ENCODE assay signal across 19 cellular contexts in the genomic region with DNA sequence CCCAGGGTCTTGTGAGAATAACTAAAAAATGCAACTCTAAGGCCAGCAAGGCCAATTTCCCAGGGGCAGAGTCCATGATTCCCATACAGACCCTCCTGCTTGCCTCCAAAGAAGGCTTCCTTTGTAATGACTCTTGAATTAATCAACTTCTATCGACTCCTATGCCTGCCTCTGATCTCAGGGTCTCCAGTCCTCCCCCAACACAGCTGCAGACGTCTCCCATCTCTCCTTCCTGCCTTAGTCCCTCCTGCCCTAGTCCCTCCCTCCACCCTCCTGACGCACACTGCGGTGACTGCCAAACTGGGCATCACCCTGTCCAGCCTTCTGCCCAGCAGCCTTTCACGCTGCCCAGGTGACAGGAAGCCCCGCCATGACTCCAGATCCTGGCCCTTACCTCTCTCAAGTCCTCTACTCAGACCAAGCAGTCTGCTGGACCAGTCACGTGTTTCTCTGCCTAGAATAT. TPM values are rescaled to one million over a fixed set of nuclear protein-coding genes. Genes with fewer than 3 reads are reported as not detected.
DNase-seq lines count a peak whose midpoint lies in the region; ATAC-seq and TF ChIP-seq lines count a peak whose summit lies in the region.
"Had no signal": no experiment of that assay in that cellular context is flagged by ENCODE, and none has a peak within 500 bp of the region (broad histone marks: within the 10 kb centered on the region; RNA-seq: fewer than 3 reads in every experiment).

No MANE protein-coding gene starts in this region.

- DNase-seq in MG63 (peak; percentile 38), fibroblast of pulmonary artery (ENCODE audit: low read depth) (peak; percentile 86), upper lobe of left lung (no peak), KBM-7 (no peak), ureter (ENCODE audit: low spot score) (no peak)
- DNase-seq in activated CD4-positive, CD25-positive, alpha-beta regulatory T cell treated with anti-CD3 and anti-CD28 coated beads, Interleukin-2, amount 50 U/mL, for 72 hours = no peak
- DNase-seq: activated CD8-positive, alpha-beta memory T cell treated with anti-CD3 and anti-CD28 coated beads, Interleukin-2, amount 50 U/mL, for 48 hours; activated naive CD4-positive, alpha-beta T cell treated with anti-CD3 and anti-CD28 coated beads for 36 hours; effector CD4-positive, alpha-beta T cell; KG1; NCI-H1105; NK-92 treated with Interleukin-12 subunit alpha and Interleukin-12 subunit beta, amount 100 ng/mL, for 24 hours; SIG-M5; stimulated activated CD4-positive, alpha-beta T cell treated with anti-CD3 and anti-CD28 coated beads, Interleukin-12 subunit alpha, Interleukin-12 subunit beta, amount 100 ng/mL, for 4 hours; stimulated activated naive CD4-positive, alpha-beta T cell treated with Interleukin-2 at 50 U/mL for 16 hours; T-helper 9 cell had no signal

- H3K36me3 ChIP-seq in MG63 (no peaks in the 10 kb centered on the region; the same call in 1 of the 2 replicates), mesodermal cell (ENCODE audit: control insufficient read depth, insufficient read depth, low read length) (no peaks in the 10 kb centered on the region), upper lobe of left lung (no peaks in the 10 kb centered on the region)
- H3K36me3 ChIP-seq: ovary had no signal

- ATAC-seq in upper lobe of left lung (ENCODE audit: low FRiP score in 2 of 2) (peak; percentile 8 to 18), GM19023 (IDR thresholded peaks at IDR 0.05; ENCODE audit: unreplicated experiment) (no peak)

- H3K4me1 ChIP-seq in mesodermal cell (ENCODE audit: control insufficient read depth, insufficient read depth, low read length, poor library complexity, severe bottlenecking) (peaks cover 14% of the 10 kb centered on the region), upper lobe of left lung (no peaks in the 10 kb centered on the region)

- H3K9me3 ChIP-seq in MG63 (peaks cover 8% of the 10 kb centered on the region; the same call in 1 of the 2 replicates), mesodermal cell (ENCODE audit: control insufficient read depth, low read length) (peaks cover 5% of the 10 kb centered on the region), upper lobe of left lung (peaks cover 0 to 6% (median 0%) of the 10 kb centered on the region in 4 donors)
- H3K9me3 ChIP-seq: ovary had no signal

- TF ChIP-seq CTCF in fibroblast of pulmonary artery (IDR thresholded peaks at IDR 0.05; ENCODE audit: low read length, missing control alignments) (no peak), upper lobe of left lung (IDR thresholded peaks at IDR 0.05) (no peak)

- H3K27ac ChIP-seq in mesodermal cell (ENCODE audit: low read depth, low read length, severe bottlenecking) (peak overlapping the region; percentile 55), upper lobe of left lung (no peak overlapping the region)

- in situ Hi-C loops in KBM-7 (cut with MboI; ENCODE audit: low pct_unique_long_range_greater_than_20kb, low sequenced_read_pairs) = no loop called here

- no peak overlapping the region for H3K4me3 ChIP-seq in MG63
- H3K4me3 ChIP-seq in fibroblast of pulmonary artery (replicated peaks; ENCODE audit: low read depth, low read length) = no peak overlapping the region
- no peak overlapping the region for H3K4me3 ChIP-seq in mesodermal cell (ENCODE audit: extremely low read depth, insufficient read depth, low read length, poor library complexity, severe bottlenecking)
- H3K4me3 ChIP-seq in upper lobe of left lung = no peak overlapping the region
- H3K4me3 ChIP-seq: ovary had no signal

- WGBS in mesodermal cell (ENCODE audit: insufficient coverage in 2 of 2), 2 experiments = 92 to 95% methylated on average over 7 of the region's 7 CpGs
- 83 to 84% methylated on average over 7 of the region's 7 CpGs for WGBS in upper lobe of left lung, 2 donors

- H3K27me3 ChIP-seq in MG63 (no peaks in the 10 kb centered on the region), upper lobe of left lung (no peaks in the 10 kb centered on the region)
- H3K27me3 ChIP-seq: ovary had no signal

- TF ChIP-seq POLR2A in upper lobe of left lung (IDR thresholded peaks at IDR 0.05) = no peak

- TF ChIP-seq EP300 in upper lobe of left lung (IDR thresholded peaks at IDR 0.05) = no peak

RNA-seq across cellular contexts. Expression of gene CORO2B, which starts 35.2 kb away (rescaled TPM):
- 7.1 and 7.9 TPM in 2 replicates for total RNA-seq in MG63 (2014; rRNA removed; shearing (Covaris generic); ENCODE audit: low replicate concordance)
- 8.3 TPM for polyA plus RNA-seq in mesodermal cell (2013, experiment 1 of 2)
- 5.4 TPM for polyA plus RNA-seq in mesodermal cell (2013, experiment 2 of 2)
- total RNA-seq in upper lobe of left lung = 1 to 10 TPM in 5 of 6 donors, under 1 TPM in 1; 0.79 to 9.0 (median 2.0) TPM
- total RNA-seq in ureter = 5.4 TPM
- total RNA-seq: activated naive CD4-positive, alpha-beta T cell treated with anti-CD3 and anti-CD28 coated beads for 36 hours had no signal

Comparison
In these comparisons a context has a peak if more than half of its experiments do, and no peak if none do; other contexts are left out.
1. DNase-seq: peak in MG63 (single experiment) and fibroblast of pulmonary artery (single experiment); none in upper lobe of left lung (0 of 2), KBM-7 (single experiment), ureter (single experiment) and activated CD4-positive, CD25-positive, alpha-beta regulatory T cell treated with anti-CD3 and anti-CD28 coated beads, Interleukin-2, amount 50 U/mL, for 72 hours (single experiment).